31 cellular contexts compared by ENCODE assay signal in genomic region chr19:18266863-18267686, GRCh38. TPM values are rescaled to one million over a fixed set of nuclear protein-coding genes. Genes with fewer than 3 reads are reported as not detected.
"Had no signal": no experiment of that assay in that cellular context is flagged by ENCODE, and none has a peak within 500 bp of the region (broad histone marks: within the 10 kb centered on the region; RNA-seq: fewer than 3 reads in every experiment).

No MANE protein-coding gene starts in this region.

- H3K36me3 Mint-ChIP-seq: activated CD8-positive, alpha-beta memory T cell treated with anti-CD3 and anti-CD28 coated beads, Interleukin-2, amount 10 ng/mL, durations not matched to agents 7 days and 5 days; activated naive CD8-positive, alpha-beta T cell had no signal

- H3K4me1 Mint-ChIP-seq: brain had no signal

- H3K27ac Mint-ChIP-seq: activated CD8-positive, alpha-beta memory T cell treated with anti-CD3 and anti-CD28 coated beads, Interleukin-2, amount 10 ng/mL, durations not matched to agents 7 days and 5 days; activated naive CD8-positive, alpha-beta T cell; activated T-cell treated with anti-CD3 and anti-CD28 coated beads, Interleukin-2, amount 50 U/mL, for 24 hours; activated T-helper 1 cell treated with anti-CD3 and anti-CD28 coated beads, Interleukin-12 subunit alpha, Interleukin-12 subunit beta, Interleukin-2, Interleukin-4 antibody, amounts not matched to agents 30 ng/mL and 10 ng/mL and 1 ng/mL, durations not matched to agents 14 hours and 24 hours and 36 hours had no signal

- H3K4me3 ChIP-seq: cardiac muscle cell, MG63, SJSA1 had no signal

- ATAC-seq: activated CD4-positive, CD25-positive, alpha-beta regulatory T cell treated with anti-CD3 and anti-CD28 coated beads, Interleukin-2, amount 50 U/mL, for 24 hours; activated CD8-positive, alpha-beta memory T cell treated with anti-CD3 and anti-CD28 coated beads, Interleukin-2, amount 10 ng/mL, durations not matched to agents 7 days and 5 days; SK-N-SH treated with all-trans-retinoic acid at 6 μM for 48 hours had no signal

- H3K36me3 ChIP-seq: cardiac muscle cell, SJSA1 had no signal

- H3K27me3 Mint-ChIP-seq: activated CD8-positive, alpha-beta memory T cell treated with anti-CD3 and anti-CD28 coated beads, Interleukin-2, amount 10 ng/mL, durations not matched to agents 7 days and 5 days; activated naive CD8-positive, alpha-beta T cell; activated T-cell treated with anti-CD3 and anti-CD28 coated beads, Interleukin-2, amount 50 U/mL, for 24 hours; brain had no signal

- H3K27ac ChIP-seq: cardiac muscle cell, KMS-11, RWPE1, SJSA1 had no signal

- H3K27me3 ChIP-seq: cardiac muscle cell, MG63, SJSA1 had no signal

- H3K4me2 ChIP-seq: KMS-11 had no signal

- DNase-seq: activated CD4-positive, alpha-beta T cell treated with anti-CD3 and anti-CD28 coated beads for 4 hours; activated CD4-positive, alpha-beta T cell treated with anti-CD3 and anti-CD28 coated beads, Interleukin-2, amount 50 U/mL, for 48 hours; activated CD8-positive, alpha-beta memory T cell treated with anti-CD3 and anti-CD28 coated beads, Interleukin-2, amount 10 ng/mL, durations not matched to agents 7 days and 5 days; activated effector memory CD4-positive, alpha-beta T cell treated with Interleukin-2 at 50 U/mL for 16 hours; activated naive CD4-positive, alpha-beta T cell; activated T-cell treated with anti-CD3 and anti-CD28 coated beads, Interleukin-2, amount 50 U/mL, for 24 hours; amygdala; MG63; MV-4-11; NCI-H1092 treated with DMSO at 0.1 percent for 48 hours; NCI-H1417 treated with DMSO at 0.1 percent for 48 hours; NCI-H1694; NCI-H2029; NCI-H2107; NCI-H2171 treated with DMSO at 0.1 percent for 48 hours; NCI-H345; NCI-H510A; NCI-H526 treated with DMSO at 0.1 percent for 48 hours; NCI-H82; SHP77; SW 1271 had no signal

- H3K9me3 ChIP-seq: MG63, SJSA1 had no signal

- H3K4me3 Mint-ChIP-seq: activated CD8-positive, alpha-beta memory T cell treated with anti-CD3 and anti-CD28 coated beads, Interleukin-2, amount 10 ng/mL, durations not matched to agents 7 days and 5 days; activated naive CD8-positive, alpha-beta T cell; activated T-cell treated with anti-CD3 and anti-CD28 coated beads, Interleukin-2, amount 50 U/mL, for 24 hours; activated T-helper 1 cell treated with anti-CD3 and anti-CD28 coated beads, Interleukin-12 subunit alpha, Interleukin-12 subunit beta, Interleukin-2, Interleukin-4 antibody, amounts not matched to agents 30 ng/mL and 10 ng/mL and 1 ng/mL, durations not matched to agents 14 hours and 24 hours and 36 hours; brain had no signal

- H3K9ac ChIP-seq: KMS-11 had no signal

RNA-seq across cellular contexts. Expression of gene PDE4C, which starts 40.8 kb away (rescaled TPM):
- total RNA-seq: activated T-helper 1 cell treated with anti-CD3 and anti-CD28 coated beads, Interleukin-12 subunit alpha, Interleukin-12 subunit beta, Interleukin-2, Interleukin-4 antibody, amounts not matched to agents 30 ng/mL and 10 ng/mL and 1 ng/mL, durations not matched to agents 14 hours and 24 hours and 36 hours; SJSA1; T-helper 1 cell treated with Interleukin-12 subunit alpha and Interleukin-12 subunit beta and Interleukin-4 antibody, amounts not matched to agents 30 ng/mL and 1 ng/mL, for 36 hours had no signal
